Comparison of ENCODE assay signal across 10 cellular contexts in genomic region chr10:69278446-69278963, GRCh38. TPM values are rescaled to one million over a fixed set of nuclear protein-coding genes. Genes with fewer than 3 reads are reported as not detected.
DNase-seq lines count a peak whose midpoint lies in the region; ATAC-seq, FAIRE-seq and TF ChIP-seq lines count a peak whose summit lies in the region.
"Had no signal": no experiment of that assay in that cellular context is flagged by ENCODE, and none has a peak within 500 bp of the region (broad histone marks: within the 10 kb centered on the region; RNA-seq: fewer than 3 reads in every experiment).

Gene HK1, plus strand, starts transcription at chr10:69278496.

- no peak within 1 kb of the TSS for H3K27ac ChIP-seq in kidney (ENCODE audit: low read depth in 2 of 2, low read length in 2 of 2)

- no peak within 1 kb of the TSS for H3K27ac Mint-ChIP-seq in MCF 10A (ENCODE audit: low read depth, unreplicated experiment)

- POLR2A ChIA-PET in MCF 10A (lab: Yijun Ruan, JAX) = interaction anchor here (0.6 to 0.9 kb wide), 2 partner anchors 15 to 20 kb away, joined by 3 to 4 read pairs; no protein-coding TSS in a partner anchor

- CTCF ChIA-PET in MCF 10A (lab: Yijun Ruan, JAX) = interaction anchor here (0.6 to 0.9 kb wide), 2 partner anchors 15 to 229 kb away, joined by 3 to 4 read pairs; no protein-coding TSS in a partner anchor

- no peaks in the 10 kb centered on the region for H3K9me3 ChIP-seq in kidney (ENCODE audit: control insufficient read depth in 1 of 2, low read length in 2 of 2)
- H3K9me3 ChIP-seq: pancreas had no signal

- no peaks in the 10 kb centered on the region for H3K27me3 Mint-ChIP-seq in MCF 10A (ENCODE audit: insufficient read depth, unreplicated experiment)

- intact Hi-C loops in MCF 10A (cut with micrococcal nuclease) (no loop called here), kidney (cut with DNase I) (no loop called here)

- no peak within 1 kb of the TSS for H3K4me3 ChIP-seq in kidney (ENCODE audit: low read length in 2 of 2)
- H3K4me3 ChIP-seq: pancreas had no signal

- no peak for ATAC-seq in HG02610 (IDR thresholded peaks at IDR 0.05; ENCODE audit: unreplicated experiment)
- ATAC-seq in HG03342 (IDR thresholded peaks at IDR 0.05; ENCODE audit: unreplicated experiment) = no peak

- H3K4me1 Mint-ChIP-seq in MCF 10A (ENCODE audit: insufficient read depth, unreplicated experiment) = no peaks in the 10 kb centered on the region

- no TSS peak for BruUV-seq in MCF 10A (replicated peaks; lab: Mats Ljungman, UMichigan)

- H3K4me1 ChIP-seq in kidney (ENCODE audit: control insufficient read depth in 1 of 2, insufficient read depth in 1 of 2, low read depth in 1 of 2, low read length in 2 of 2) = no peaks in the 10 kb centered on the region
- H3K4me1 ChIP-seq: pancreas had no signal

- no peak within 1 kb of the TSS for H3K9ac ChIP-seq in kidney (ENCODE audit: low read length in 2 of 2)

- H3K4me3 Mint-ChIP-seq in MCF 10A (ENCODE audit: unreplicated experiment) = no peak within 1 kb of the TSS

- H3K9me3 Mint-ChIP-seq in MCF 10A (ENCODE audit: unreplicated experiment) = peaks cover 7% of the 10 kb centered on the region

- TF ChIP-seq CTCF in MCF 10A (IDR thresholded peaks at IDR 0.05; ENCODE audit: unreplicated experiment) (no peak), kidney (IDR thresholded peaks at IDR 0.05; ENCODE audit: borderline replicate concordance, extremely low read depth, insufficient read depth) (no peak), subcutaneous adipose tissue (IDR thresholded peaks at IDR 0.05; ENCODE audit: low read depth) (no peak)

- FAIRE-seq in kidney (lab: Jason Lieb, UNC) = no peak
- FAIRE-seq in RCC 7860 (lab: Jason Lieb, UNC) = no peak
- FAIRE-seq: pancreas had no signal

- H3K36me3 Mint-ChIP-seq in MCF 10A (ENCODE audit: insufficient read depth, unreplicated experiment) = no peaks in the 10 kb centered on the region

- H3K36me3 ChIP-seq in kidney (ENCODE audit: control insufficient read depth in 1 of 2, insufficient read depth in 2 of 2, low read length in 2 of 2) = no peaks in the 10 kb centered on the region
- H3K36me3 ChIP-seq: pancreas had no signal

- DNase-seq in LHCN-M2 (ENCODE audit: low read depth) (no peak), MCF 10A (ENCODE audit: unreplicated experiment) (no peak), kidney (no peak), RCC 7860 (ENCODE audit: low spot score) (no peak), GM19240 (ENCODE audit: insufficient read length, low spot score) (no peak)
- DNase-seq: activated CD4-positive, alpha-beta T cell treated with anti-CD3 and anti-CD28 coated beads for 1 hour had no signal

RNA-seq across cellular contexts. Expression of gene HK1, which starts in this region (rescaled TPM):
- total RNA-seq in LHCN-M2 (2014; rRNA removed) (113 and 124 TPM in 2 replicates), MCF 10A (2022) (126 and 134 TPM in 2 replicates), kidney (84.9 TPM), subcutaneous adipose tissue (10 to 100 TPM; 54.4 to 72.2 (median 57.8) TPM)
- 230 TPM for polyA plus RNA-seq in LHCN-M2 (2012)
- polyA plus RNA-seq in kidney (ENCODE audit: insufficient read depth, low read depth, low replicate concordance) = 35.9 TPM
